In genomic region chr2:29597048-29597447, GRCh38 we compare ENCODE assay signal across 24 cellular contexts.
"Had no signal": no experiment of that assay in that cellular context is flagged by ENCODE, and none has a peak within 500 bp of the region (broad histone marks: within the 10 kb centered on the region; RNA-seq: fewer than 3 reads in every experiment).

No MANE protein-coding gene starts in this region.

- ATAC-seq: effector memory CD8-positive, alpha-beta T cell; gastroesophageal sphincter; left lung; lower lobe of right lung; pancreas; right lobe of liver; stimulated activated effector memory CD8-positive, alpha-beta T cell treated with anti-CD3 and anti-CD28 coated beads, Interleukin-12 subunit alpha, Interleukin-12 subunit beta, amount 100 ng/mL, for 72 hours; stimulated activated naive CD8-positive, alpha-beta T cell treated with anti-CD3 and anti-CD28 coated beads, Interleukin-15, Interleukin-2, amounts not matched to agents 100 U/mL and 50 U/mL, for 24 hours had no signal

- H3K4me1 Mint-ChIP-seq: naive B cell; stimulated activated effector memory CD8-positive, alpha-beta T cell treated with anti-CD3 and anti-CD28 coated beads, Interleukin-12 subunit alpha, Interleukin-12 subunit beta, amount 100 ng/mL, for 72 hours had no signal

- DNase-seq: effector memory CD8-positive, alpha-beta T cell; glutamatergic neuron; islet precursor cell; left lung; lower lobe of right lung; mesenchymal stem cell; naive B cell; occipital lobe; pancreas; right lobe of liver; stimulated activated CD4-positive, alpha-beta T cell treated with anti-CD3 and anti-CD28 coated beads, Interleukin-4, amount 100 ng/mL, for 1 hour; stimulated activated CD8-positive, alpha-beta memory T cell treated with anti-CD3 and anti-CD28 coated beads, Interleukin-4, amount 100 ng/mL, for 48 hours; stimulated activated naive CD8-positive, alpha-beta T cell treated with anti-CD3 and anti-CD28 coated beads, Interleukin-15, Interleukin-2, amounts not matched to agents 100 U/mL and 50 U/mL, for 24 hours; thyroid gland had no signal

- H3K27me3 Mint-ChIP-seq: dendritic cell treated with granulocyte-macrophage colony-stimulating factor and Interleukin-4, amounts not matched to agents 40 ng/mL and 50 ng/mL, for 4 days; type B pancreatic cell had no signal

- H3K27me3 ChIP-seq: esophagus muscularis mucosa, gastroesophageal sphincter, left lung, pancreas, right lobe of liver, thyroid gland, uterus had no signal

- H3K36me3 ChIP-seq: esophagus muscularis mucosa, gastroesophageal sphincter, left lung, lower lobe of right lung, pancreas, right lobe of liver, suprapubic skin, thyroid gland, uterus had no signal

- H3K4me1 ChIP-seq: esophagus muscularis mucosa, gastroesophageal sphincter, left lung, lower lobe of right lung, pancreas, right lobe of liver, suprapubic skin, thyroid gland had no signal

- H3K9me3 Mint-ChIP-seq: dendritic cell treated with granulocyte-macrophage colony-stimulating factor and Interleukin-4, amounts not matched to agents 40 ng/mL and 50 ng/mL, for 4 days; effector memory CD8-positive, alpha-beta T cell; stimulated activated effector memory CD8-positive, alpha-beta T cell treated with anti-CD3 and anti-CD28 coated beads, Interleukin-12 subunit alpha, Interleukin-12 subunit beta, amount 100 ng/mL, for 72 hours had no signal

- FAIRE-seq: pancreas had no signal

- H3K4me3 ChIP-seq: esophagus muscularis mucosa, gastroesophageal sphincter, left lung, lower lobe of right lung, pancreas, right lobe of liver, suprapubic skin, thyroid gland, uterus had no signal

- H3K27ac ChIP-seq: epithelial cell of prostate, esophagus muscularis mucosa, gastroesophageal sphincter, left lung, lower lobe of right lung, pancreas, right lobe of liver, suprapubic skin, thyroid gland, uterus had no signal

- H3K4me3 Mint-ChIP-seq: dendritic cell treated with granulocyte-macrophage colony-stimulating factor and Interleukin-4, amounts not matched to agents 40 ng/mL and 50 ng/mL, for 4 days; effector memory CD8-positive, alpha-beta T cell; naive B cell; nephron; stimulated activated effector memory CD8-positive, alpha-beta T cell treated with anti-CD3 and anti-CD28 coated beads, Interleukin-12 subunit alpha, Interleukin-12 subunit beta, amount 100 ng/mL, for 72 hours; type B pancreatic cell had no signal

- H3K36me3 Mint-ChIP-seq: naive B cell; stimulated activated effector memory CD8-positive, alpha-beta T cell treated with anti-CD3 and anti-CD28 coated beads, Interleukin-12 subunit alpha, Interleukin-12 subunit beta, amount 100 ng/mL, for 72 hours had no signal

- H3K27ac Mint-ChIP-seq: dendritic cell treated with granulocyte-macrophage colony-stimulating factor and Interleukin-4, amounts not matched to agents 40 ng/mL and 50 ng/mL, for 4 days; effector memory CD8-positive, alpha-beta T cell; nephron; progenitor cell of endocrine pancreas; stimulated activated effector memory CD8-positive, alpha-beta T cell treated with anti-CD3 and anti-CD28 coated beads, Interleukin-12 subunit alpha, Interleukin-12 subunit beta, amount 100 ng/mL, for 72 hours; type B pancreatic cell had no signal

- H3K9me3 ChIP-seq: esophagus muscularis mucosa, left lung, lower lobe of right lung, pancreas, right lobe of liver, suprapubic skin, thyroid gland had no signal
